In the genomic region with DNA sequence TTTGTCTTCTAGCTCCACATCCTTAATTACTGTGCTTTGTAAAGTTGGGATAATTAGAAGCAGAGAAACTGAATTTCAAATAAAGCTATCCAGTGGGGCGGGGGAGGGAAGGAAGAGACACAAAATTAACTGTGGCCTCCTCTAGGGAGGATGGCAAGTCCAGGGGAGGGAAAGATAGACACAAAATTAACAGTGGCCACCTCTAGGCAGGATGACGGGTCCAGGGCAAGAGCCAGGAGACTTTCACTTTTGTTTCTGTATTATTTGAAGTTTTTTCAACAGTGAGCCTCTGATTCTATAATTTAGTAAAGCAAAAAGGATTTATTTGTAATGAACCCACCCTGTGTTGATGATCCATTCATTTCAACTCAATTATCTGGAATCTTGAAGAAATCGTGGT, we compare ENCODE assay signal across 8 cellular contexts.
DNase-seq lines count a peak whose midpoint lies in the region; ATAC-seq and TF ChIP-seq lines count a peak whose summit lies in the region.

No MANE protein-coding gene starts in this region.

- TF ChIP-seq CTCF in esophagus muscularis mucosa (IDR thresholded peaks at IDR 0.05): no peak
- no peak for TF ChIP-seq CTCF in spleen (IDR thresholded peaks at IDR 0.05 in 8 of 11, conservative IDR thresholded peaks at IDR 0.05 in 3 of 11)

- intact Hi-C loops in esophagus muscularis mucosa (cut with DNase I) (no loop called here), spleen (cut with DNase I; ENCODE audit: low total_unique reads) (no loop called here), posterior vena cava (cut with DNase I) (no loop called here)

- DNase-seq in NCI-H748 treated with DMSO at 0.1 percent for 48 hours (lab: John Stamatoyannopoulos, UW) (peak; percentile 57), NCI-H748 (lab: John Stamatoyannopoulos, UW; ENCODE audit: unreplicated experiment) (no peak), SJCRH30 (no peak), esophagus muscularis mucosa (ENCODE audit: extremely low spot score) (no peak), spleen (no peak), SIG-M5 treated with dmso at 0.1 percent for 504 hours (lab: John Stamatoyannopoulos, UW; ENCODE audit: unreplicated experiment) (no peak), posterior vena cava (ENCODE audit: low spot score) (no peak)

- no peaks in the 10 kb centered on the region for H3K36me3 ChIP-seq in SJCRH30
- no peaks in the 10 kb centered on the region for H3K36me3 ChIP-seq in esophagus muscularis mucosa
- H3K36me3 ChIP-seq in spleen: no peaks in the 10 kb centered on the region

- H3K27ac ChIP-seq in SJCRH30 (peak overlapping the region; percentile 60), esophagus muscularis mucosa (replicated peaks in 1 of 4) (peak overlapping the region in 2 of 4 donors; percentile 15 to 17), spleen (no peak overlapping the region)

- 38% methylated on average over 3 of the region's 3 CpGs for WGBS in esophagus muscularis mucosa
- 27 to 52% (median 45%) methylated on average over 3 of the region's 3 CpGs for WGBS in spleen, 5 donors

- H3K9me3 ChIP-seq in SJCRH30 (replicated peaks): no peaks in the 10 kb centered on the region
- H3K9me3 ChIP-seq in esophagus muscularis mucosa: no peaks in the 10 kb centered on the region
- H3K9me3 ChIP-seq in spleen: no peaks in the 10 kb centered on the region

- no peak for ATAC-seq in GM18502 (IDR thresholded peaks at IDR 0.05; ENCODE audit: poor library complexity, unreplicated experiment)

- TF ChIP-seq EP300 in esophagus muscularis mucosa (IDR thresholded peaks at IDR 0.05): no peak

- TF ChIP-seq POLR2A in esophagus muscularis mucosa (IDR thresholded peaks at IDR 0.05; ENCODE audit: low read depth) (no peak), spleen (IDR thresholded peaks at IDR 0.05) (no peak)

- H3K27me3 ChIP-seq in SJCRH30 (no peaks in the 10 kb centered on the region), esophagus muscularis mucosa (no peaks in the 10 kb centered on the region), spleen (replicated peaks in 1 of 7) (peaks cover 0 to 6% (median 0%) of the 10 kb centered on the region in 7 donors)

- H3K4me3 ChIP-seq in SJCRH30: peak overlapping the region; percentile 50
- H3K4me3 ChIP-seq in esophagus muscularis mucosa: peak overlapping the region; percentile 13 to 41 (median 36)
- H3K4me3 ChIP-seq in spleen: peak overlapping the region in 6 of 8 donors; percentile 11 to 57 (median 18)

- H3K4me1 ChIP-seq in SJCRH30: peaks cover 5% of the 10 kb centered on the region
- H3K4me1 ChIP-seq in esophagus muscularis mucosa: peaks cover 0 to 13% (median 12%) of the 10 kb centered on the region in 4 donors
- peaks cover 0 to 10% (median 4%) of the 10 kb centered on the region in 6 donors for H3K4me1 ChIP-seq in spleen
